In genomic region chr22:17772963-17773605, GRCh38 we compare ENCODE assay signal across 8 cellular contexts. TPM values are rescaled to one million over a fixed set of nuclear protein-coding genes. Genes with fewer than 3 reads are reported as not detected.
DNase-seq lines count a peak whose midpoint lies in the region; ATAC-seq lines count a peak whose summit lies in the region.

No MANE protein-coding gene starts in this region.

- H3K27ac ChIP-seq in KOPT-K1 (ENCODE audit: low read depth, low read length, poor library complexity, severe bottlenecking) (peak overlapping the region; percentile 100), caudate nucleus (ENCODE audit: low read depth, low read length) (peak overlapping the region; percentile 11), mesodermal cell (ENCODE audit: low read depth, low read length, severe bottlenecking) (no peak overlapping the region)

- no peaks in the 10 kb centered on the region for H3K9me3 ChIP-seq in KOPT-K1 (ENCODE audit: insufficient read depth, low read length, poor library complexity, severe bottlenecking)
- no peaks in the 10 kb centered on the region for H3K9me3 ChIP-seq in mesodermal cell (ENCODE audit: control insufficient read depth, low read length)

- H3K4me1 ChIP-seq in mesodermal cell (ENCODE audit: control insufficient read depth, insufficient read depth, low read length, poor library complexity, severe bottlenecking): peaks cover 10% of the 10 kb centered on the region

- peaks cover 36% of the 10 kb centered on the region for H3K36me3 ChIP-seq in KOPT-K1 (ENCODE audit: insufficient read depth, low read length)
- H3K36me3 ChIP-seq in mesodermal cell (ENCODE audit: control insufficient read depth, insufficient read depth, low read length): no peaks in the 10 kb centered on the region

- DNase-seq in CD1c-positive myeloid dendritic cell (ENCODE audit: extremely low spot score): peak; percentile 64
- peak in 2 of 61 donors; percentile 24 to 49 for DNase-seq in caudate nucleus (lab: John Stamatoyannopoulos, UW)
- no peak for DNase-seq in mucosa of gallbladder (ENCODE audit: low spot score)

- no peak for ATAC-seq in HG02798 (IDR thresholded peaks at IDR 0.05; ENCODE audit: poor library complexity, unreplicated experiment)
- ATAC-seq in GM21515 (IDR thresholded peaks at IDR 0.05; ENCODE audit: unreplicated experiment): no peak
- no peak for ATAC-seq in HG02970 (IDR thresholded peaks at IDR 0.05; ENCODE audit: low FRiP score, unreplicated experiment)

- H3K4me3 ChIP-seq in mesodermal cell (ENCODE audit: extremely low read depth, insufficient read depth, low read length, poor library complexity, severe bottlenecking): peak overlapping the region; percentile 53

- WGBS in mesodermal cell (ENCODE audit: insufficient coverage in 2 of 2), 2 experiments: 39 to 71% methylated on average over 9 to 12 of the region's 18 CpGs

RNA-seq across cellular contexts. Expression of gene BID, which starts 1.2 kb away (rescaled TPM):
- 30.1 TPM for polyA plus RNA-seq in mesodermal cell (2013, experiment 1 of 2)
- polyA plus RNA-seq in mesodermal cell (2013, experiment 2 of 2): 22.9 TPM
- 27.1 TPM for total RNA-seq in mucosa of gallbladder
